In the genomic region with DNA sequence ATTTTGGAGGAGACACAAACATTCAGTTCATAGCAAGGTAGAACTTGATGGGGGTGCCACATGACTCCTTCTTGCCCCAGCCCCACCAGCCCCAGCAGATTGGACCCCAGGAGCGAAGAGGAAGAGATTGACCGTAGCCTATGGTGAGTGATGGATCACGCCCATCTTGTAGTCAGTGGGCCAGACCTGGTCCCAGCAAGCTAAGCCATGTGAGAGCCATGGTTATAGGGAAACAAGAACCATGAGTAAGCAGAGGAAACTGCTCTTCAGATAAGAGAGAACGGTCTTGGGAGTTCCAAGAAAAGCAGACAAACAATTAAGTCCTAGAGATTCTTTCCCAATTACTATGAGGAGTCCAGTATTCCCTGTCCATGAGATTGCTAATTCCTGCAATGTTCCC, we compare ENCODE assay signal across 34 cellular contexts. TPM values are rescaled to one million over a fixed set of nuclear protein-coding genes. Genes with fewer than 3 reads are reported as not detected.
DNase-seq lines count a peak whose midpoint lies in the region; ATAC-seq, FAIRE-seq and TF ChIP-seq lines count a peak whose summit lies in the region.
"Had no signal": no experiment of that assay in that cellular context is flagged by ENCODE, and none has a peak within 500 bp of the region (broad histone marks: within the 10 kb centered on the region; RNA-seq: fewer than 3 reads in every experiment).

No MANE protein-coding gene starts in this region.

- no peak overlapping the region for H3K4me3 Mint-ChIP-seq in astrocyte (ENCODE audit: unreplicated experiment)
- H3K4me3 Mint-ChIP-seq in glutamatergic neuron (ENCODE audit: unreplicated experiment): no peak overlapping the region
- H3K4me3 Mint-ChIP-seq: activated CD4-positive, alpha-beta T cell treated with anti-CD3 and anti-CD28 coated beads for 36 hours; activated CD8-positive, alpha-beta T cell treated with anti-CD3 and anti-CD28 coated beads, Interleukin-2, amount 10 ng/mL, durations not matched to agents 7 days and 5 days; activated naive CD4-positive, alpha-beta T cell treated with anti-CD3 and anti-CD28 coated beads, Interleukin-2, amount 50 U/mL, for 24 hours; T-helper 1 cell treated with Interleukin-12 subunit alpha and Interleukin-12 subunit beta and Interleukin-4 antibody, amounts not matched to agents 30 μg/mL and 1 μg/mL, for 36 hours had no signal

- no peak overlapping the region for H3K27ac ChIP-seq in left ventricle myocardium inferior (replicated peaks)
- H3K27ac ChIP-seq in astrocyte (ENCODE audit: low read depth, low read length): no peak overlapping the region
- no peak overlapping the region for H3K27ac ChIP-seq in kidney (ENCODE audit: low read depth in 2 of 2, low read length in 2 of 2)
- H3K27ac ChIP-seq: C4-2B, ovary, PC-9, suprapubic skin, upper lobe of right lung, VCaP had no signal

- H3K4me3 ChIP-seq in left ventricle myocardium inferior (no peak overlapping the region), astrocyte (ENCODE audit: insufficient read depth, low read depth, low read length) (no peak overlapping the region), kidney (ENCODE audit: low read length in 2 of 2) (no peak overlapping the region)
- H3K4me3 ChIP-seq: ovary, PC-9, suprapubic skin, upper lobe of right lung had no signal

- H3K27ac Mint-ChIP-seq in astrocyte (ENCODE audit: unreplicated experiment): no peak overlapping the region
- H3K27ac Mint-ChIP-seq in glutamatergic neuron (ENCODE audit: unreplicated experiment): no peak overlapping the region
- H3K27ac Mint-ChIP-seq: activated CD4-positive, alpha-beta T cell treated with anti-CD3 and anti-CD28 coated beads for 36 hours; activated CD8-positive, alpha-beta T cell treated with anti-CD3 and anti-CD28 coated beads, Interleukin-2, amount 10 ng/mL, durations not matched to agents 7 days and 5 days; activated naive CD4-positive, alpha-beta T cell treated with anti-CD3 and anti-CD28 coated beads, Interleukin-2, amount 50 U/mL, for 24 hours; T-helper 1 cell treated with Interleukin-12 subunit alpha and Interleukin-12 subunit beta and Interleukin-4 antibody, amounts not matched to agents 30 μg/mL and 1 μg/mL, for 36 hours had no signal

- H3K36me3 Mint-ChIP-seq in astrocyte (ENCODE audit: low read depth, unreplicated experiment) (no peaks in the 10 kb centered on the region), glutamatergic neuron (ENCODE audit: unreplicated experiment) (peaks cover 4% of the 10 kb centered on the region)
- H3K36me3 Mint-ChIP-seq: activated naive CD4-positive, alpha-beta T cell treated with anti-CD3 and anti-CD28 coated beads, Interleukin-2, amount 50 U/mL, for 24 hours had no signal

- peaks cover 14% of the 10 kb centered on the region for H3K79me2 ChIP-seq in astrocyte (ENCODE audit: insufficient read depth, low read length)

- TF ChIP-seq CTCF in left ventricle myocardium inferior (IDR thresholded peaks at IDR 0.05; ENCODE audit: borderline replicate concordance) (no peak), astrocyte (IDR thresholded peaks at IDR 0.05; ENCODE audit: insufficient read depth, low read depth, low read length) (no peak), kidney (IDR thresholded peaks at IDR 0.05; ENCODE audit: borderline replicate concordance, extremely low read depth, insufficient read depth) (no peak), glutamatergic neuron (IDR thresholded peaks at IDR 0.05; ENCODE audit: partially characterized antibody, unreplicated experiment) (no peak)

- TF ChIP-seq POLR2A in erythroblast (IDR thresholded peaks at IDR 0.05; ENCODE audit: low read length): no peak

- no peaks in the 10 kb centered on the region for H3K36me3 ChIP-seq in left ventricle myocardium inferior
- H3K36me3 ChIP-seq in astrocyte (ENCODE audit: insufficient read depth, low read length): no peaks in the 10 kb centered on the region
- H3K36me3 ChIP-seq in kidney (ENCODE audit: control insufficient read depth in 1 of 2, insufficient read depth in 2 of 2, low read length in 2 of 2): no peaks in the 10 kb centered on the region
- H3K36me3 ChIP-seq: ovary, suprapubic skin, upper lobe of right lung had no signal

- FAIRE-seq in astrocyte (lab: Jason Lieb, UNC): no peak
- FAIRE-seq in kidney (lab: Jason Lieb, UNC): no peak
- FAIRE-seq: G401.6, HTR-8/SVneo, small intestine had no signal

- no peaks in the 10 kb centered on the region for H3K27me3 Mint-ChIP-seq in astrocyte (ENCODE audit: low read depth, unreplicated experiment)
- peaks cover 4% of the 10 kb centered on the region for H3K27me3 Mint-ChIP-seq in glutamatergic neuron (ENCODE audit: unreplicated experiment)

- H3K9me3 ChIP-seq in left ventricle myocardium inferior (replicated peaks) (no peaks in the 10 kb centered on the region), astrocyte (ENCODE audit: insufficient read depth, low read depth, low read length) (no peaks in the 10 kb centered on the region), kidney (ENCODE audit: control insufficient read depth in 1 of 2, low read length in 2 of 2) (no peaks in the 10 kb centered on the region)
- H3K9me3 ChIP-seq: ovary, suprapubic skin, upper lobe of right lung had no signal

- no peak for ATAC-seq in Right ventricle myocardium inferior
- no peak for ATAC-seq in GM18502 (IDR thresholded peaks at IDR 0.05; ENCODE audit: poor library complexity, unreplicated experiment)
- ATAC-seq: activated CD4-positive, alpha-beta T cell treated with anti-CD3 and anti-CD28 coated beads for 36 hours; activated CD8-positive, alpha-beta T cell treated with anti-CD3 and anti-CD28 coated beads, Interleukin-2, amount 10 ng/mL, durations not matched to agents 7 days and 5 days; esophagus mucosa; SK-N-SH treated with all-trans-retinoic acid at 6 μM for 48 hours; upper lobe of right lung had no signal

- H3K9me3 Mint-ChIP-seq in astrocyte (ENCODE audit: unreplicated experiment) (no peaks in the 10 kb centered on the region), glutamatergic neuron (ENCODE audit: unreplicated experiment) (peaks cover 13% of the 10 kb centered on the region)
- H3K9me3 Mint-ChIP-seq: activated naive CD4-positive, alpha-beta T cell treated with anti-CD3 and anti-CD28 coated beads, Interleukin-2, amount 50 U/mL, for 24 hours; T-helper 1 cell treated with Interleukin-12 subunit alpha and Interleukin-12 subunit beta and Interleukin-4 antibody, amounts not matched to agents 30 μg/mL and 1 μg/mL, for 36 hours had no signal

- no peak overlapping the region for H3K4me2 ChIP-seq in astrocyte (ENCODE audit: low read length)
- H3K4me2 ChIP-seq: PC-9 had no signal

- H3K27me3 ChIP-seq in left ventricle myocardium inferior (ENCODE audit: low read depth): no peaks in the 10 kb centered on the region
- no peaks in the 10 kb centered on the region for H3K27me3 ChIP-seq in astrocyte (ENCODE audit: insufficient read depth, low read length)
- H3K27me3 ChIP-seq: ovary, suprapubic skin, upper lobe of right lung had no signal

- H3K4me1 ChIP-seq in left ventricle myocardium inferior (peaks cover 20% of the 10 kb centered on the region), astrocyte (ENCODE audit: insufficient read depth, low read length) (peaks cover 5% of the 10 kb centered on the region), kidney (ENCODE audit: control insufficient read depth in 1 of 2, insufficient read depth in 1 of 2, low read depth in 1 of 2, low read length in 2 of 2) (peaks cover 3 to 5% of the 10 kb centered on the region in 2 donors)
- H3K4me1 ChIP-seq: upper lobe of right lung had no signal

- no peak overlapping the region for H3K9ac ChIP-seq in astrocyte (ENCODE audit: low read length)
- H3K9ac ChIP-seq in kidney (ENCODE audit: low read length in 2 of 2): no peak overlapping the region

- DNase-seq in Right ventricle myocardium inferior (ENCODE audit: missing footprints) (peak; percentile 55), left ventricle myocardium inferior (no peak), astrocyte (ENCODE audit: low read depth) (peak; percentile 75), erythroblast (lab: John Stamatoyannopoulos, UW) (peak; percentile 60 to 64), posterior vena cava (ENCODE audit: low spot score) (no peak), kidney (no peak), glutamatergic neuron (no peak)
- DNase-seq: 8988T; activated CD4-positive, alpha-beta T cell treated with anti-CD3 and anti-CD28 coated beads for 36 hours; activated CD8-positive, alpha-beta T cell treated with anti-CD3 and anti-CD28 coated beads, Interleukin-2, amount 10 ng/mL, durations not matched to agents 7 days and 5 days; central memory CD4-positive, alpha-beta T cell; COR-L47; DMS53; foreskin melanocyte; KG1; NCI-H1105 treated with DMSO at 0.1 percent for 48 hours; NCI-H2029; NCI-H526 treated with DMSO at 0.1 percent for 48 hours; NK-92 treated with Interleukin-12 subunit alpha and Interleukin-12 subunit beta, amount 100 ng/mL, for 24 hours; ovary; PC-9; small intestine; stimulated activated naive CD4-positive, alpha-beta T cell treated with Interleukin-2 at 50 U/mL for 16 hours; upper lobe of right lung had no signal

- peaks cover 2% of the 10 kb centered on the region for H3K4me1 Mint-ChIP-seq in astrocyte (ENCODE audit: low read depth, unreplicated experiment)
- no peaks in the 10 kb centered on the region for H3K4me1 Mint-ChIP-seq in glutamatergic neuron (ENCODE audit: low read depth, unreplicated experiment)

- intact Hi-C loops in Right ventricle myocardium inferior (cut with DNase I) (no loop called here), left ventricle myocardium inferior (cut with micrococcal nuclease) (no loop called here), posterior vena cava (cut with DNase I) (no loop called here), kidney (cut with DNase I) (no loop called here)

- H4K20me1 ChIP-seq in astrocyte (ENCODE audit: insufficient read depth, low read length): no peaks in the 10 kb centered on the region

- no peak overlapping the region for H2AFZ ChIP-seq in astrocyte (ENCODE audit: low read depth, low read length)
- H2AFZ ChIP-seq: PC-9 had no signal

RNA-seq across cellular contexts. Expression of a gene that starts 4.6 kb away (rescaled TPM):
- total RNA-seq in Right ventricle myocardium inferior: 57.8 TPM
- 58.9 TPM for total RNA-seq in left ventricle myocardium inferior
- 105 and 115 TPM in 2 replicates for total RNA-seq in astrocyte
- total RNA-seq in posterior vena cava: 10 to 100 TPM; 85.5 to 98.7 TPM
- total RNA-seq in kidney: 60.3 TPM
- polyA plus RNA-seq in kidney (ENCODE audit: insufficient read depth, low read depth, low replicate concordance): 4.4 TPM
- total RNA-seq in glutamatergic neuron (ENCODE audit: unreplicated experiment): 199 TPM

Comparison
In these comparisons a context has a peak if more than half of its experiments do, and no peak if none do; other contexts are left out.
1. DNase-seq: peak in Right ventricle myocardium inferior (single experiment), astrocyte (single experiment) and erythroblast (2 of 2); none in left ventricle myocardium inferior (single experiment), posterior vena cava (single experiment), kidney (single experiment) and glutamatergic neuron (single experiment).